In genomic region chr4:77163636-77164035, GRCh38 we compare ENCODE assay signal across 18 cellular contexts.
"Had no signal": no experiment of that assay in that cellular context is flagged by ENCODE, and none has a peak within 500 bp of the region (broad histone marks: within the 10 kb centered on the region; RNA-seq: fewer than 3 reads in every experiment).

No MANE protein-coding gene starts in this region.

- H3K4me3 ChIP-seq: coronary artery, gastrocnemius medialis, heart right ventricle, lower lobe of right lung, ovary, right lobe of liver, stomach had no signal

- H3K27me3 Mint-ChIP-seq: activated naive CD8-positive, alpha-beta T cell treated with anti-CD3 and anti-CD28 coated beads, Interleukin-2, amount 10 ng/mL, durations not matched to agents 7 days and 5 days; type B pancreatic cell had no signal

- H3K27ac Mint-ChIP-seq: activated naive CD8-positive, alpha-beta T cell treated with anti-CD3 and anti-CD28 coated beads, Interleukin-2, amount 10 ng/mL, durations not matched to agents 7 days and 5 days; type B pancreatic cell had no signal

- H3K9me3 Mint-ChIP-seq: activated naive CD8-positive, alpha-beta T cell treated with anti-CD3 and anti-CD28 coated beads, Interleukin-2, amount 10 ng/mL, durations not matched to agents 7 days and 5 days; type B pancreatic cell had no signal

- H3K27ac ChIP-seq: coronary artery, gastrocnemius medialis, heart right ventricle, lower lobe of right lung, right lobe of liver, VCaP had no signal

- DNase-seq: activated CD4-positive, alpha-beta T cell treated with anti-CD3 and anti-CD28 coated beads for 1 hour; activated CD4-positive, alpha-beta T cell treated with anti-CD3 and anti-CD28 coated beads, Interleukin-2, amount 50 U/mL, for 4 hours; activated naive CD8-positive, alpha-beta T cell treated with anti-CD3 and anti-CD28 coated beads, Interleukin-2, amount 10 ng/mL, durations not matched to agents 7 days and 5 days; amygdala; gastrocnemius medialis; heart right ventricle; lower lobe of right lung; ovary; right lobe of liver; small intestine; stimulated activated CD4-positive, alpha-beta T cell treated with anti-CD3 and anti-CD28 coated beads, Interleukin-15, amount 100 ng/mL, for 24 hours; stimulated activated CD4-positive, alpha-beta T cell treated with anti-CD3 and anti-CD28 coated beads, Interleukin-2, amount 100 ng/mL, for 48 hours; stomach; T-helper 2 cell had no signal

- ATAC-seq: esophagus mucosa, gastrocnemius medialis, heart right ventricle, lower lobe of right lung, right lobe of liver had no signal

- H3K36me3 ChIP-seq: ovary had no signal

- FAIRE-seq: small intestine had no signal

- H3K27me3 ChIP-seq: gastrocnemius medialis, heart right ventricle, ovary, right lobe of liver, stomach had no signal

- H3K4me3 Mint-ChIP-seq: activated naive CD8-positive, alpha-beta T cell treated with anti-CD3 and anti-CD28 coated beads, Interleukin-2, amount 10 ng/mL, durations not matched to agents 7 days and 5 days; type B pancreatic cell had no signal

- H3K9me3 ChIP-seq: gastrocnemius medialis, heart right ventricle, lower lobe of right lung, ovary, right lobe of liver, stomach had no signal

- H3K4me1 ChIP-seq: right lobe of liver had no signal
